In the genomic region with DNA sequence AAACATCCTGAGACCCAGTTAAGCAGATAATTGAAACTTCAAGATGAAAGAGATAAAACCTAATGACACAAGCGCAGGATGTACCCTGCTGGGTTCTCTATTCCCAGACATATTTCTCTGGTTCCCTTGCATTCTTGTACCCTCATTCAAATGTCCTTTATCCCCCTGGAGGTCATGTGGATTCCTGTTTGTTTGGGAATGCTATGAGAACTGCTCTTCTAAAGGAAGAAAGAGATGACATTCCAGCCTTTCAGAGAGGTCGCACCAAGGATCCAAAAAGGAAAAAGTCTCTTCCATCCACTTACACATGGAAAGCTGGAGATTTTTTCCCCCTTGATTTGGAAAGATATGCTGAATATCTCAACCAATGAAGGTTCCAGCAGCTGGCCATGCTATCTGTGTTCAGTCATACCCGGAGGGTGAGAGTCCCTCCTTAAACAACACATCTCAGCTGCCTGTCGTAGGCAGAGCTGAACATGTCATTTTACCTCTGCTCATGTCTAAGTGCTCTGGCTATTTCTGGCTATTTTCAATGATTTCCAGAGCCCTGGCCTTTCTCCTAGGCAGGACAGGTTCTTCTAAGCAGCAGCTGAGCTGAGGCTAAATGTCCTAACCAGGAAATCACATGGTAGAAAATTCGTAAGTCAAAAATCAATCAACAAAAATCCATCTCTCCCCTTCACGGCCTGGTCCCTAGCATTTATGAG, we compare ENCODE assay signal across 1 cellular context.
TF ChIP-seq lines count a peak whose summit lies in the region.

No MANE protein-coding gene starts in this region.

TF ChIP-seq in H1, 55 proteins besides CTCF, POLR2A, EP300 and RAD21 (continued from another document):
- TF ChIP-seq, protein P1, sequence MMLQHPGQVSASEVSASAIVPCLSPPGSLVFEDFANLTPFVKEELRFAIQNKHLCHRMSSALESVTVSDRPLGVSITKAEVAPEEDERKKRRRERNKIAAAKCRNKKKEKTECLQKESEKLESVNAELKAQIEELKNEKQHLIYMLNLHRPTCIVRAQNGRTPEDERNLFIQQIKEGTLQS (IDR thresholded peaks at IDR 0.05; ENCODE audit: insufficient read depth, low read depth, low read length), result no peak
- TF ChIP-seq FOSL1 (IDR thresholded peaks at IDR 0.05; ENCODE audit: insufficient read depth, low read depth, low read length), result no peak
